1 cellular context compared by ENCODE assay signal in the genomic region with DNA sequence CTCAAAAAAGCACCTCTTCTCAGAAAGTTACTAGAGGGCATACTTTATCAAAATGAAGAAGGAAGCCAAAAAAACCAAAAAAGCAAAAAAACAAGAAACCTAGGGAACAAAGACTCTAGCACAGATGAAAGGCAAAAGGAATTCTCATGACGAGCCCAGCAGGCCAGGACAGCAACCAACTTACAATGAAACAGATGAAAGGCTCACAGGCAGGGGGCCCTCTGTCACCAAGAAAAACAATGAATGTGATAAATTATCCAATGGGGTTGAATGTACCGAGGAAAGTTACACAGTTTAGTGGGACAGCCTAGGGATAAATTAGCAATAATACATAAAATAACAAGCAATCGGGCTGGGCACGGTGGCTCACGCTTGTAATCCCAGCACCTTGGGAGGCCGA.
TF ChIP-seq lines count a peak whose summit lies in the region.

No MANE protein-coding gene starts in this region.

TF ChIP-seq in WTC11, 78 proteins besides CTCF, POLR2A, EP300 and RAD21:
- TF ChIP-seq, protein P1, sequence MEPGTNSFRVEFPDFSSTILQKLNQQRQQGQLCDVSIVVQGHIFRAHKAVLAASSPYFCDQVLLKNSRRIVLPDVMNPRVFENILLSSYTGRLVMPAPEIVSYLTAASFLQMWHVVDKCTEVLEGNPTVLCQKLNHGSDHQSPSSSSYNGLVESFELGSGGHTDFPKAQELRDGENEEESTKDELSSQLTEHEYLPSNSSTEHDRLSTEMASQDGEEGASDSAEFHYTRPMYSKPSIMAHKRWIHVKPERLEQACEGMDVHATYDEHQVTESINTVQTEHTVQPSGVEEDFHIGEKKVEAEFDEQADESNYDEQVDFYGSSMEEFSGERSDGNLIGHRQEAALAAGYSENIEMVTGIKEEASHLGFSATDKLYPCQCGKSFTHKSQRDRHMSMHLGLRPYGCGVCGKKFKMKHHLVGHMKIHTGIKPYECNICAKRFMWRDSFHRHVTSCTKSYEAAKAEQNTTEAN (CRISPR knock-in tag; IDR thresholded peaks at IDR 0.05): no peak
- TF ChIP-seq IRF1 (CRISPR knock-in tag; IDR thresholded peaks at IDR 0.05) (no peak), FOXP1 (CRISPR knock-in tag; IDR thresholded peaks at IDR 0.05; ENCODE audit: borderline replicate concordance) (no peak), TEAD4 (CRISPR knock-in tag; IDR thresholded peaks at IDR 0.05) (no peak), PRRX2 (CRISPR knock-in tag; IDR thresholded peaks at IDR 0.05) (no peak), TCF7 (CRISPR knock-in tag; IDR thresholded peaks at IDR 0.05; ENCODE audit: low read depth) (no peak), SMAD3 (CRISPR knock-in tag; IDR thresholded peaks at IDR 0.05; ENCODE audit: borderline replicate concordance) (no peak), OVOL2 (CRISPR knock-in tag; IDR thresholded peaks at IDR 0.05; ENCODE audit: borderline replicate concordance) (no peak), ZNF396 (CRISPR knock-in tag; IDR thresholded peaks at IDR 0.05; ENCODE audit: borderline replicate concordance) (no peak), GABPB1 (CRISPR knock-in tag; IDR thresholded peaks at IDR 0.05) (no peak), ARID4B (CRISPR knock-in tag; IDR thresholded peaks at IDR 0.05; ENCODE audit: borderline replicate concordance) (no peak)
- TF ChIP-seq, protein P2, sequence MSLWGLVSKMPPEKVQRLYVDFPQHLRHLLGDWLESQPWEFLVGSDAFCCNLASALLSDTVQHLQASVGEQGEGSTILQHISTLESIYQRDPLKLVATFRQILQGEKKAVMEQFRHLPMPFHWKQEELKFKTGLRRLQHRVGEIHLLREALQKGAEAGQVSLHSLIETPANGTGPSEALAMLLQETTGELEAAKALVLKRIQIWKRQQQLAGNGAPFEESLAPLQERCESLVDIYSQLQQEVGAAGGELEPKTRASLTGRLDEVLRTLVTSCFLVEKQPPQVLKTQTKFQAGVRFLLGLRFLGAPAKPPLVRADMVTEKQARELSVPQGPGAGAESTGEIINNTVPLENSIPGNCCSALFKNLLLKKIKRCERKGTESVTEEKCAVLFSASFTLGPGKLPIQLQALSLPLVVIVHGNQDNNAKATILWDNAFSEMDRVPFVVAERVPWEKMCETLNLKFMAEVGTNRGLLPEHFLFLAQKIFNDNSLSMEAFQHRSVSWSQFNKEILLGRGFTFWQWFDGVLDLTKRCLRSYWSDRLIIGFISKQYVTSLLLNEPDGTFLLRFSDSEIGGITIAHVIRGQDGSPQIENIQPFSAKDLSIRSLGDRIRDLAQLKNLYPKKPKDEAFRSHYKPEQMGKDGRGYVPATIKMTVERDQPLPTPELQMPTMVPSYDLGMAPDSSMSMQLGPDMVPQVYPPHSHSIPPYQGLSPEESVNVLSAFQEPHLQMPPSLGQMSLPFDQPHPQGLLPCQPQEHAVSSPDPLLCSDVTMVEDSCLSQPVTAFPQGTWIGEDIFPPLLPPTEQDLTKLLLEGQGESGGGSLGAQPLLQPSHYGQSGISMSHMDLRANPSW (CRISPR knock-in tag; conservative IDR thresholded peaks at IDR 0.05; ENCODE audit: low read depth): no peak
- TF ChIP-seq, protein P3, sequence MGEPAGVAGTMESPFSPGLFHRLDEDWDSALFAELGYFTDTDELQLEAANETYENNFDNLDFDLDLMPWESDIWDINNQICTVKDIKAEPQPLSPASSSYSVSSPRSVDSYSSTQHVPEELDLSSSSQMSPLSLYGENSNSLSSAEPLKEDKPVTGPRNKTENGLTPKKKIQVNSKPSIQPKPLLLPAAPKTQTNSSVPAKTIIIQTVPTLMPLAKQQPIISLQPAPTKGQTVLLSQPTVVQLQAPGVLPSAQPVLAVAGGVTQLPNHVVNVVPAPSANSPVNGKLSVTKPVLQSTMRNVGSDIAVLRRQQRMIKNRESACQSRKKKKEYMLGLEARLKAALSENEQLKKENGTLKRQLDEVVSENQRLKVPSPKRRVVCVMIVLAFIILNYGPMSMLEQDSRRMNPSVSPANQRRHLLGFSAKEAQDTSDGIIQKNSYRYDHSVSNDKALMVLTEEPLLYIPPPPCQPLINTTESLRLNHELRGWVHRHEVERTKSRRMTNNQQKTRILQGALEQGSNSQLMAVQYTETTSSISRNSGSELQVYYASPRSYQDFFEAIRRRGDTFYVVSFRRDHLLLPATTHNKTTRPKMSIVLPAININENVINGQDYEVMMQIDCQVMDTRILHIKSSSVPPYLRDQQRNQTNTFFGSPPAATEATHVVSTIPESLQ (CRISPR knock-in tag; IDR thresholded peaks at IDR 0.05): no peak
